ENCODE assay signal across 17 cellular contexts in the genomic region with DNA sequence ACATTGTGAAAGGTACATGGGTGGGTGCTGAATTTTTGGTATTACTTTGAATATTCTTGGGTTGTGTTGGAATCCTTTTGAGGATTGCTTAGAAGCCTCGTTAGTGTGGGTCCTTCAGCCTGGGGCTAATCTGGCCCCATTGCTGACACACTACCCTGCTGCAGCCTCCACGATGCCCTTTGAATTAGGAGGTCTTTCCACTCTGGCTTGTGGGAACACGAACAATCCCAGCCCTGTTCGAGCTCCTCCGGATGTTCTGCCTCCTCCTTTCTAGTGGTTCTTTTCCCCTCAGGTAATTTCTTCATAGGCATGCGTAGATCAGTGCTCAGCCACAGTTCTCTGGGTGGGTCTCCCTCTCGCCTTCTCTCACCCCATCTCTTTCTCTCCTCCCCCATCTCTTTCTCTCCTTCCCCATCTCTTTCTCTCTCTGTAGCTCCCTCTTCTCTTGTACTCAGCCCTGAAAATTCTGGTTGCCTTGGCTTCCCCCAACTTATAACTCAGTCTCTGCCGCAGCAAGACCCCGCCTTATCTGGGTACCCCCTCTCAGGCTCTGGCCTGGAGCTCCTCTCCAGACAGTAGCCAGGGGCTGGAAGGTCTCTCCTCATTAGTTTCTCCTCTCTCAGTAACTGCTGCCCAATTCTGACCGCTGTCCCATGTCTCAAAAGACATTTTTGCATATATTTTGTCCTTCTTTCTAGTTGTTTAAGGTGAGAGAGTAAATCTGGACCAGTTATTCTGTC. TPM values are rescaled to one million over a fixed set of nuclear protein-coding genes. Genes with fewer than 3 reads are reported as not detected.
DNase-seq lines count a peak whose midpoint lies in the region; ATAC-seq and TF ChIP-seq lines count a peak whose summit lies in the region.
"Had no signal": no experiment of that assay in that cellular context is flagged by ENCODE, and none has a peak within 500 bp of the region (broad histone marks: within the 10 kb centered on the region; RNA-seq: fewer than 3 reads in every experiment).

No MANE protein-coding gene starts in this region.

- peak; percentile 6 for DNase-seq in activated CD4-positive, alpha-beta memory T cell treated with anti-CD3 and anti-CD28 coated beads for 36 hours
- no peak for DNase-seq in activated CD4-positive, alpha-beta memory T cell treated with anti-CD3 and anti-CD28 coated beads, Interleukin-2, amount 10 ng/mL, durations not matched to agents 7 days and 5 days
- DNase-seq in natural killer cell: peak; percentile 10
- DNase-seq in natural killer cell treated with Interleukin-12 subunit alpha and Interleukin-12 subunit beta and Interleukin-15 and Interleukin-18, amount 100 ng/mL, for 72 hours (ENCODE audit: low spot score): no peak
- DNase-seq in left lobe of liver (ENCODE audit: low spot score): peak; percentile 14
- DNase-seq in ureter (ENCODE audit: low spot score): peak; percentile 19
- DNase-seq in stimulated activated naive CD8-positive, alpha-beta T cell treated with anti-CD3 and anti-CD28 coated beads, Interleukin-15, Interleukin-2, amounts not matched to agents 100 U/mL and 50 U/mL, for 24 hours: no peak
- DNase-seq: 8988T; CD8-positive, alpha-beta memory T cell; DMS79; NCI-H1105 treated with DMSO at 0.1 percent for 48 hours; NCI-H1694 treated with DMSO at 0.1 percent for 48 hours; NCI-H446; NK-92 treated with Interleukin-12 subunit alpha and Interleukin-12 subunit beta, amount 100 ng/mL, for 24 hours; OCI-M1 had no signal

- peaks cover 30% of the 10 kb centered on the region for H3K9me3 Mint-ChIP-seq in activated CD4-positive, alpha-beta memory T cell treated with anti-CD3 and anti-CD28 coated beads for 36 hours
- peaks cover 35% of the 10 kb centered on the region for H3K9me3 Mint-ChIP-seq in activated CD4-positive, alpha-beta memory T cell treated with anti-CD3 and anti-CD28 coated beads, Interleukin-2, amount 10 ng/mL, durations not matched to agents 7 days and 5 days
- H3K9me3 Mint-ChIP-seq in natural killer cell: peaks cover 4 to 9% of the 10 kb centered on the region in 2 donors
- H3K9me3 Mint-ChIP-seq in natural killer cell treated with Interleukin-12 subunit alpha and Interleukin-12 subunit beta and Interleukin-15 and Interleukin-18, amount 100 ng/mL, for 72 hours: peaks cover 3% of the 10 kb centered on the region

- intact Hi-C loops in activated CD4-positive, alpha-beta memory T cell treated with anti-CD3 and anti-CD28 coated beads for 36 hours (cut with micrococcal nuclease): no loop called here
- intact Hi-C loops in natural killer cell (cut with micrococcal nuclease): no loop called here

- H3K27ac Mint-ChIP-seq in activated CD4-positive, alpha-beta memory T cell treated with anti-CD3 and anti-CD28 coated beads for 36 hours: no peak overlapping the region
- H3K27ac Mint-ChIP-seq in activated CD4-positive, alpha-beta memory T cell treated with anti-CD3 and anti-CD28 coated beads, Interleukin-2, amount 10 ng/mL, durations not matched to agents 7 days and 5 days: no peak overlapping the region
- no peak overlapping the region for H3K27ac Mint-ChIP-seq in natural killer cell
- no peak overlapping the region for H3K27ac Mint-ChIP-seq in natural killer cell treated with Interleukin-12 subunit alpha and Interleukin-12 subunit beta and Interleukin-15 and Interleukin-18, amount 100 ng/mL, for 72 hours

- POLR2A ChIA-PET in activated CD4-positive, alpha-beta memory T cell treated with anti-CD3 and anti-CD28 coated beads for 36 hours (lab: Charles Lee): no interaction called here
- POLR2A ChIA-PET in activated CD4-positive, alpha-beta memory T cell treated with anti-CD3 and anti-CD28 coated beads, Interleukin-2, amount 10 ng/mL, durations not matched to agents 7 days and 5 days (lab: Charles Lee): no interaction called here

- TF ChIP-seq CTCF in natural killer cell (IDR thresholded peaks at IDR 0.05): no peak

- peaks cover 17% of the 10 kb centered on the region for H3K27me3 Mint-ChIP-seq in activated CD4-positive, alpha-beta memory T cell treated with anti-CD3 and anti-CD28 coated beads for 36 hours
- peaks cover 31% of the 10 kb centered on the region for H3K27me3 Mint-ChIP-seq in activated CD4-positive, alpha-beta memory T cell treated with anti-CD3 and anti-CD28 coated beads, Interleukin-2, amount 10 ng/mL, durations not matched to agents 7 days and 5 days
- H3K27me3 Mint-ChIP-seq in natural killer cell (ENCODE audit: low read depth in 2 of 2): peaks cover 29 to 45% of the 10 kb centered on the region in 2 donors
- peaks cover 34 to 40% of the 10 kb centered on the region in 2 donors for H3K27me3 Mint-ChIP-seq in natural killer cell treated with Interleukin-12 subunit alpha and Interleukin-12 subunit beta and Interleukin-15 and Interleukin-18, amount 100 ng/mL, for 72 hours

- H3K4me3 Mint-ChIP-seq in activated CD4-positive, alpha-beta memory T cell treated with anti-CD3 and anti-CD28 coated beads for 36 hours: no peak overlapping the region
- H3K4me3 Mint-ChIP-seq in activated CD4-positive, alpha-beta memory T cell treated with anti-CD3 and anti-CD28 coated beads, Interleukin-2, amount 10 ng/mL, durations not matched to agents 7 days and 5 days: no peak overlapping the region
- no peak overlapping the region for H3K4me3 Mint-ChIP-seq in natural killer cell
- H3K4me3 Mint-ChIP-seq in natural killer cell treated with Interleukin-12 subunit alpha and Interleukin-12 subunit beta and Interleukin-15 and Interleukin-18, amount 100 ng/mL, for 72 hours: no peak overlapping the region

- peaks cover 16% of the 10 kb centered on the region for H3K4me1 Mint-ChIP-seq in activated CD4-positive, alpha-beta memory T cell treated with anti-CD3 and anti-CD28 coated beads for 36 hours (ENCODE audit: low read depth)
- H3K4me1 Mint-ChIP-seq in activated CD4-positive, alpha-beta memory T cell treated with anti-CD3 and anti-CD28 coated beads, Interleukin-2, amount 10 ng/mL, durations not matched to agents 7 days and 5 days: peaks cover 18% of the 10 kb centered on the region
- H3K4me1 Mint-ChIP-seq in natural killer cell: no peaks in the 10 kb centered on the region
- no peaks in the 10 kb centered on the region for H3K4me1 Mint-ChIP-seq in natural killer cell treated with Interleukin-12 subunit alpha and Interleukin-12 subunit beta and Interleukin-15 and Interleukin-18, amount 100 ng/mL, for 72 hours (ENCODE audit: low read depth in 2 of 2)

- peaks cover 14% of the 10 kb centered on the region for H3K36me3 Mint-ChIP-seq in activated CD4-positive, alpha-beta memory T cell treated with anti-CD3 and anti-CD28 coated beads for 36 hours
- peaks cover 39% of the 10 kb centered on the region for H3K36me3 Mint-ChIP-seq in activated CD4-positive, alpha-beta memory T cell treated with anti-CD3 and anti-CD28 coated beads, Interleukin-2, amount 10 ng/mL, durations not matched to agents 7 days and 5 days (ENCODE audit: low read depth)
- H3K36me3 Mint-ChIP-seq in natural killer cell: peaks cover 18% of the 10 kb centered on the region
- peaks cover 20% of the 10 kb centered on the region for H3K36me3 Mint-ChIP-seq in natural killer cell treated with Interleukin-12 subunit alpha and Interleukin-12 subunit beta and Interleukin-15 and Interleukin-18, amount 100 ng/mL, for 72 hours

- ATAC-seq in natural killer cell (no peak), left lobe of liver (no peak), GM21576 (IDR thresholded peaks at IDR 0.05; ENCODE audit: unreplicated experiment) (no peak)
- ATAC-seq in natural killer cell treated with Interleukin-12 subunit alpha and Interleukin-12 subunit beta and Interleukin-15 and Interleukin-18, amount 100 ng/mL, for 72 hours: no peak
- no peak for ATAC-seq in stimulated activated naive CD8-positive, alpha-beta T cell treated with anti-CD3 and anti-CD28 coated beads, Interleukin-15, Interleukin-2, amounts not matched to agents 100 U/mL and 50 U/mL, for 24 hours

- CTCF ChIA-PET in activated CD4-positive, alpha-beta memory T cell treated with anti-CD3 and anti-CD28 coated beads for 36 hours (lab: Charles Lee): no interaction called here
- CTCF ChIA-PET in activated CD4-positive, alpha-beta memory T cell treated with anti-CD3 and anti-CD28 coated beads, Interleukin-2, amount 10 ng/mL, durations not matched to agents 7 days and 5 days (lab: Charles Lee): no interaction called here

RNA-seq across cellular contexts. Expression of gene SLC19A1, which starts 46.0 kb away (rescaled TPM):
- 10 to 100 TPM; 29.2 to 30.3 TPM for total RNA-seq in activated CD4-positive, alpha-beta memory T cell treated with anti-CD3 and anti-CD28 coated beads for 36 hours
- total RNA-seq in activated CD4-positive, alpha-beta memory T cell treated with anti-CD3 and anti-CD28 coated beads, Interleukin-2, amount 10 ng/mL, durations not matched to agents 7 days and 5 days: 10 to 100 TPM; 30.0 to 31.2 TPM
- total RNA-seq in natural killer cell (1 to 10 TPM; 2.5 to 9.0 (median 4.9) TPM), left lobe of liver (13.7 TPM), ureter (23.0 TPM)
- total RNA-seq in natural killer cell treated with Interleukin-12 subunit alpha and Interleukin-12 subunit beta and Interleukin-15 and Interleukin-18, amount 100 ng/mL, for 72 hours: 100 to 1,000 TPM in 1 of 2 donors, 10 to 100 TPM in 1; 23.3 to 110 TPM

RNA-seq across cellular contexts. Expression of gene PCBP3, which starts 55.3 kb away (rescaled TPM):
- 1 to 10 TPM; 5.3 to 6.6 TPM for total RNA-seq in activated CD4-positive, alpha-beta memory T cell treated with anti-CD3 and anti-CD28 coated beads for 36 hours
- 1 to 10 TPM; 3.4 to 3.9 TPM for total RNA-seq in activated CD4-positive, alpha-beta memory T cell treated with anti-CD3 and anti-CD28 coated beads, Interleukin-2, amount 10 ng/mL, durations not matched to agents 7 days and 5 days
- 1 to 10 TPM in 1 of 3 donors, under 1 TPM in 2; 0.50 to 3.0 (median 0.52) TPM for total RNA-seq in natural killer cell
- total RNA-seq in natural killer cell treated with Interleukin-12 subunit alpha and Interleukin-12 subunit beta and Interleukin-15 and Interleukin-18, amount 100 ng/mL, for 72 hours: 1 to 10 TPM in 1 of 2 donors, under 1 TPM in 1; 0.43 to 1.4 TPM
- 0.83 TPM for total RNA-seq in left lobe of liver
- total RNA-seq in ureter: 7.1 TPM
- total RNA-seq: HT1080 had no signal

Comparison
In these comparisons a context has a peak if more than half of its experiments do, and no peak if none do; other contexts are left out.
1. DNase-seq: peak in activated CD4-positive, alpha-beta memory T cell treated with anti-CD3 and anti-CD28 coated beads for 36 hours (single experiment), natural killer cell (single experiment), left lobe of liver (single experiment) and ureter (single experiment); none in activated CD4-positive, alpha-beta memory T cell treated with anti-CD3 and anti-CD28 coated beads, Interleukin-2, amount 10 ng/mL, durations not matched to agents 7 days and 5 days (single experiment), natural killer cell treated with Interleukin-12 subunit alpha and Interleukin-12 subunit beta and Interleukin-15 and Interleukin-18, amount 100 ng/mL, for 72 hours (single experiment) and stimulated activated naive CD8-positive, alpha-beta T cell treated with anti-CD3 and anti-CD28 coated beads, Interleukin-15, Interleukin-2, amounts not matched to agents 100 U/mL and 50 U/mL, for 24 hours (single experiment).